ENCODE assay signal across 36 cellular contexts in the genomic region with DNA sequence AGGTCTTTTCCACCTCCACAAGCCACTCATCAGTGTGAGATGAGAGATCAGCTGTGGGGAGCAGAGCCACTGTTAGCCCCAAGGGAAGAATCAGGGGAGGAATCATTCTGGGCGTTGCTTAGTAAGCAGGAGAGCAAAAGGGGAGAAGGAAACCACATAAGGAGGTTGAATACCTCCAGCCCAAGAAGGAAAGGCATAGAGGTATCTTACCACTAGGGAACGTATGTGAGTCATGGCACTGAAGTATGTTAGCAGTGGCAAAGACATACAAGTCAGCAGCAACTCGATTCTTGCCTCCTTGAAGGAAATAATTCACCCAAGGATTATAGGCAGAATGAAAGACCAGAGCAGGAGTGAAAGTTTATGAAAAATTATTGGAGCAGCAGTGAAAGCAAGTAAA. TPM values are rescaled to one million over a fixed set of nuclear protein-coding genes. Genes with fewer than 3 reads are reported as not detected.
"Had no signal": no experiment of that assay in that cellular context is flagged by ENCODE, and none has a peak within 500 bp of the region (broad histone marks: within the 10 kb centered on the region; RNA-seq: fewer than 3 reads in every experiment).

No MANE protein-coding gene starts in this region.

- H3K36me3 ChIP-seq: adrenal gland, SJCRH30, WERI-Rb-1 had no signal

- H3K36me3 Mint-ChIP-seq: activated CD8-positive, alpha-beta memory T cell treated with anti-CD3 and anti-CD28 coated beads, Interleukin-2, amount 10 ng/mL, durations not matched to agents 7 days and 5 days had no signal

- H3K4me1 ChIP-seq: adrenal gland, body of pancreas, SJCRH30 had no signal

- H3K27ac ChIP-seq: adrenal gland, body of pancreas, KMS-11, SJCRH30, SK-N-MC, WERI-Rb-1 had no signal

- H3K4me3 Mint-ChIP-seq: activated CD4-positive, alpha-beta memory T cell treated with anti-CD3 and anti-CD28 coated beads, Interleukin-2, amount 10 ng/mL, durations not matched to agents 7 days and 5 days; activated CD8-positive, alpha-beta memory T cell treated with anti-CD3 and anti-CD28 coated beads, Interleukin-2, amount 10 ng/mL, durations not matched to agents 7 days and 5 days; activated naive CD4-positive, alpha-beta T cell treated with anti-CD3 and anti-CD28 coated beads for 36 hours; activated T-cell treated with anti-CD3 and anti-CD28 coated beads, Interleukin-2, amount 50 U/mL, for 72 hours had no signal

- H3K27me3 Mint-ChIP-seq: activated CD4-positive, alpha-beta memory T cell treated with anti-CD3 and anti-CD28 coated beads, Interleukin-2, amount 10 ng/mL, durations not matched to agents 7 days and 5 days had no signal

- DNase-seq: activated CD4-positive, alpha-beta memory T cell treated with anti-CD3 and anti-CD28 coated beads, Interleukin-2, amount 10 ng/mL, durations not matched to agents 7 days and 5 days; activated CD4-positive, alpha-beta T cell treated with anti-CD3 and anti-CD28 coated beads for 1 hour; activated CD4-positive, alpha-beta T cell treated with anti-CD3 and anti-CD28 coated beads for 48 hours; activated CD4-positive, CD25-positive, alpha-beta regulatory T cell; activated CD8-positive, alpha-beta memory T cell treated with anti-CD3 and anti-CD28 coated beads for 24 hours; activated CD8-positive, alpha-beta memory T cell treated with anti-CD3 and anti-CD28 coated beads, Interleukin-2, amount 10 ng/mL, durations not matched to agents 7 days and 5 days; activated CD8-positive, alpha-beta memory T cell treated with anti-CD3 and anti-CD28 coated beads, Interleukin-2, amount 50 U/mL, for 48 hours; activated gamma-delta T cell treated with Interleukin-2 at 50 U/mL for 16 hours; activated naive CD4-positive, alpha-beta T cell treated with anti-CD3 and anti-CD28 coated beads for 36 hours; activated T-cell treated with anti-CD3 and anti-CD28 coated beads, Interleukin-2, amount 50 U/mL, for 72 hours; adrenal gland; body of pancreas; central memory CD4-positive, alpha-beta T cell; NCI-H1092 treated with DMSO at 0.1 percent for 48 hours; NCI-H146; NCI-H187; NCI-H2029 treated with DMSO at 0.1 percent for 48 hours; NCI-H2107; NCI-H2171; NCI-H510A; NCI-H526 treated with DMSO at 0.1 percent for 48 hours; NCI-H774; OCI-M1; SHP77; SJCRH30; T1000; WERI-Rb-1 had no signal

- H3K4me3 ChIP-seq: adrenal gland, body of pancreas, SJCRH30, SK-N-MC had no signal

- H3K9ac ChIP-seq: KMS-11 had no signal

- H3K27me3 ChIP-seq: adrenal gland, SJCRH30 had no signal

- H3K4me1 Mint-ChIP-seq: activated CD4-positive, alpha-beta memory T cell treated with anti-CD3 and anti-CD28 coated beads, Interleukin-2, amount 10 ng/mL, durations not matched to agents 7 days and 5 days; activated CD8-positive, alpha-beta memory T cell treated with anti-CD3 and anti-CD28 coated beads, Interleukin-2, amount 10 ng/mL, durations not matched to agents 7 days and 5 days had no signal

- H3K27ac Mint-ChIP-seq: activated CD4-positive, alpha-beta memory T cell treated with anti-CD3 and anti-CD28 coated beads, Interleukin-2, amount 10 ng/mL, durations not matched to agents 7 days and 5 days; activated CD8-positive, alpha-beta memory T cell treated with anti-CD3 and anti-CD28 coated beads, Interleukin-2, amount 10 ng/mL, durations not matched to agents 7 days and 5 days; activated naive CD4-positive, alpha-beta T cell treated with anti-CD3 and anti-CD28 coated beads for 36 hours; activated naive CD4-positive, alpha-beta T cell treated with anti-CD3 and anti-CD28 coated beads, Interleukin-2, amount 50 U/mL, for 72 hours; activated T-cell treated with anti-CD3 and anti-CD28 coated beads, Interleukin-2, amount 50 U/mL, for 72 hours had no signal

- H3K9me3 ChIP-seq: body of pancreas had no signal

- ATAC-seq: activated CD8-positive, alpha-beta memory T cell treated with anti-CD3 and anti-CD28 coated beads, Interleukin-2, amount 10 ng/mL, durations not matched to agents 7 days and 5 days; activated naive CD4-positive, alpha-beta T cell treated with anti-CD3 and anti-CD28 coated beads, Interleukin-2, amount 50 U/mL, for 72 hours; activated T-cell treated with anti-CD3 and anti-CD28 coated beads, Interleukin-2, amount 50 U/mL, for 72 hours; body of pancreas; Panc1 had no signal

RNA-seq across cellular contexts. Expression of gene SLC5A9, which starts 31.6 kb away (rescaled TPM):
- total RNA-seq: activated CD4-positive, alpha-beta memory T cell treated with anti-CD3 and anti-CD28 coated beads, Interleukin-2, amount 10 ng/mL, durations not matched to agents 7 days and 5 days; activated CD8-positive, alpha-beta memory T cell treated with anti-CD3 and anti-CD28 coated beads, Interleukin-2, amount 10 ng/mL, durations not matched to agents 7 days and 5 days; activated naive CD4-positive, alpha-beta T cell treated with anti-CD3 and anti-CD28 coated beads for 36 hours; activated naive CD4-positive, alpha-beta T cell treated with anti-CD3 and anti-CD28 coated beads, Interleukin-2, amount 50 U/mL, for 72 hours; activated T-cell treated with anti-CD3 and anti-CD28 coated beads, Interleukin-2, amount 50 U/mL, for 72 hours; astrocyte; LHCN-M2; RPMI7951; SJCRH30; T-helper 1 cell treated with Interleukin-12 subunit alpha and Interleukin-12 subunit beta and Interleukin-4 antibody, amounts not matched to agents 30 ng/mL and 1 ng/mL, for 36 hours; T-helper 2 cell treated with Interferon-gamma antibody and Interleukin-4, amounts not matched to agents 100 ng/mL and 5 ng/mL, for 36 hours had no signal
